ENCODE assay signal across 17 cellular contexts in the genomic region with DNA sequence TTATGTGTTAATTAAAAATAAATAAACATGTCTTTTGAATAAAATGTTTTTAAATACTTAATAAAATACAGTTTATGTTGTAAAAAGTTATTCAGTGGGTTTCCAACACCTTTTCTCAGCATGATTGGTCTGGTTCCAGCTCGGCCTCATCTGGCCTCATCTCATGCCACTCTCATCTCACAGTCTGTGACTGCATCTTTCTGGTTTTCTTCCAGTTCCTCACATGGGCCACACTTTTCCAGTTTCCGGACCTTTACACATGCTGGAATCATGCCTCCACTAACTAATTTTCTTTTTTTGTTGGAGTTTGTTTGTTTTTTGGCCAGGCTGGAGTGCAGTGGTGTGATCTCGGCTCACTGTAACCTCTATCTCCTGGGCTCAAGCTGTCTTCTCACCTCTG.
DNase-seq lines count a peak whose midpoint lies in the region; ATAC-seq, FAIRE-seq and TF ChIP-seq lines count a peak whose summit lies in the region.
"Had no signal": no experiment of that assay in that cellular context is flagged by ENCODE, and none has a peak within 500 bp of the region (broad histone marks: within the 10 kb centered on the region; RNA-seq: fewer than 3 reads in every experiment).

No MANE protein-coding gene starts in this region.

- ATAC-seq in stimulated activated naive B cell treated with anti-CD40 and anti-IgM and Interleukin-4, amounts not matched to agents 10 μg/mL and 1 μg/mL and 100 μg/mL, for 72 hours (replicated peaks) = no peak
- no peak for ATAC-seq in GM18511 (IDR thresholded peaks at IDR 0.05; ENCODE audit: unreplicated experiment)
- ATAC-seq: A549 had no signal

- no peak for FAIRE-seq in small intestine (lab: Jason Lieb, UNC)
- FAIRE-seq: A549, H54 had no signal

- DNase-seq in activated naive CD4-positive, alpha-beta T cell treated with Interleukin-2 at 50 U/mL for 16 hours = no peak
- DNase-seq in HL-60 (ENCODE audit: low read depth in 1 of 2, low spot score in 1 of 2) (no peak), immature natural killer cell (no peak), cerebellar cortex (ENCODE audit: low spot score) (no peak), small intestine (no peak)
- DNase-seq in stimulated activated naive B cell treated with anti-CD40 and anti-IgM and Interleukin-4, amounts not matched to agents 10 μg/mL and 1 μg/mL and 100 μg/mL, for 72 hours = no peak
- DNase-seq: CD4-positive, alpha-beta memory T cell; DMS53; NCI-H1694 treated with DMSO at 0.1 percent for 48 hours; NCI-H510A; SHP77 treated with DMSO at 0.1 percent for 48 hours had no signal

- H3K27me3 ChIP-seq in HL-60 (ENCODE audit: insufficient read depth, poor library complexity, severe bottlenecking) (no peaks in the 10 kb centered on the region), small intestine (ENCODE audit: control insufficient read depth in 2 of 2, insufficient read depth in 2 of 2, low read length in 2 of 2) (no peaks in the 10 kb centered on the region)

- no peaks in the 10 kb centered on the region for H3K36me3 ChIP-seq in small intestine (ENCODE audit: control insufficient read depth in 2 of 2, insufficient read depth in 2 of 2, low read length in 2 of 2)

- H3K4me3 ChIP-seq in HL-60 (replicated peaks; ENCODE audit: insufficient read depth, low read length) = no peak overlapping the region
- H3K4me3 ChIP-seq in small intestine (ENCODE audit: low read depth in 1 of 2, low read length in 2 of 2) = no peak overlapping the region
- H3K4me3 ChIP-seq: A549, SK-N-MC had no signal

- TF ChIP-seq CTCF in HL-60 (IDR thresholded peaks at IDR 0.05; ENCODE audit: insufficient read depth, low read length) = no peak

- peak overlapping the region; percentile 57; the same call in 1 of the 2 replicates for H3K27ac ChIP-seq in HL-60 (replicated peaks)
- H3K27ac ChIP-seq in small intestine (ENCODE audit: low read depth in 1 of 2, low read length in 1 of 2) = no peak overlapping the region
- H3K27ac ChIP-seq: A549, RWPE1 had no signal

- peaks cover 3% of the 10 kb centered on the region for H3K9me3 Mint-ChIP-seq in activated naive CD4-positive, alpha-beta T cell treated with anti-CD3 and anti-CD28 coated beads, Interleukin-2, amount 50 U/mL, for 24 hours
- peaks cover 0 to 2% (median 0%) of the 10 kb centered on the region in 6 donors for H3K9me3 Mint-ChIP-seq in immature natural killer cell
- H3K9me3 Mint-ChIP-seq in stimulated activated naive B cell treated with anti-CD40 and anti-IgM and Interleukin-4, amounts not matched to agents 10 μg/mL and 1 μg/mL and 100 μg/mL, for 72 hours = peaks cover 5 to 9% of the 10 kb centered on the region in 2 donors

- peaks cover 21% of the 10 kb centered on the region for H3K4me1 Mint-ChIP-seq in activated naive CD4-positive, alpha-beta T cell treated with anti-CD3 and anti-CD28 coated beads, Interleukin-2, amount 50 U/mL, for 24 hours
- peaks cover 23 to 26% of the 10 kb centered on the region in 2 donors for H3K4me1 Mint-ChIP-seq in immature natural killer cell
- H3K4me1 Mint-ChIP-seq in stimulated activated naive B cell treated with anti-CD40 and anti-IgM and Interleukin-4, amounts not matched to agents 10 μg/mL and 1 μg/mL and 100 μg/mL, for 72 hours = peaks cover 5 to 7% of the 10 kb centered on the region in 2 donors

- H3K4me1 ChIP-seq in small intestine (ENCODE audit: control insufficient read depth in 2 of 2, insufficient read depth in 1 of 2, low read depth in 1 of 2, low read length in 1 of 2) = no peaks in the 10 kb centered on the region
- H3K4me1 ChIP-seq: A549 had no signal

- H3K9me3 ChIP-seq in small intestine (ENCODE audit: control insufficient read depth, low read depth) = no peaks in the 10 kb centered on the region

- H3K27me3 Mint-ChIP-seq in activated naive CD4-positive, alpha-beta T cell treated with anti-CD3 and anti-CD28 coated beads, Interleukin-2, amount 50 U/mL, for 24 hours = no peaks in the 10 kb centered on the region
- H3K27me3 Mint-ChIP-seq in immature natural killer cell (ENCODE audit: low read depth in 3 of 3) = peaks cover 2 to 8% (median 5%) of the 10 kb centered on the region in 3 donors
- peaks cover 0 to 4% of the 10 kb centered on the region in 2 donors for H3K27me3 Mint-ChIP-seq in stimulated activated naive B cell treated with anti-CD40 and anti-IgM and Interleukin-4, amounts not matched to agents 10 μg/mL and 1 μg/mL and 100 μg/mL, for 72 hours

- WGBS in small intestine, 3 donors = 90 to 91% (median 91%) methylated on average over 3 of the region's 3 CpGs

- peaks cover 9% of the 10 kb centered on the region for H3K36me3 Mint-ChIP-seq in activated naive CD4-positive, alpha-beta T cell treated with anti-CD3 and anti-CD28 coated beads, Interleukin-2, amount 50 U/mL, for 24 hours
- H3K36me3 Mint-ChIP-seq in immature natural killer cell = peaks cover 0 to 3% (median 0%) of the 10 kb centered on the region in 3 donors
- H3K36me3 Mint-ChIP-seq in stimulated activated naive B cell treated with anti-CD40 and anti-IgM and Interleukin-4, amounts not matched to agents 10 μg/mL and 1 μg/mL and 100 μg/mL, for 72 hours = peaks cover 0 to 4% of the 10 kb centered on the region in 2 donors

- H3K27ac Mint-ChIP-seq in activated naive CD4-positive, alpha-beta T cell treated with anti-CD3 and anti-CD28 coated beads, Interleukin-2, amount 50 U/mL, for 24 hours = peak overlapping the region; percentile 38
- H3K27ac Mint-ChIP-seq in immature natural killer cell = peak overlapping the region; percentile 79 to 91 (median 86)
- H3K27ac Mint-ChIP-seq in stimulated activated naive B cell treated with anti-CD40 and anti-IgM and Interleukin-4, amounts not matched to agents 10 μg/mL and 1 μg/mL and 100 μg/mL, for 72 hours = peak overlapping the region; percentile 42

- peak overlapping the region; percentile 27 for H3K4me3 Mint-ChIP-seq in activated naive CD4-positive, alpha-beta T cell treated with anti-CD3 and anti-CD28 coated beads, Interleukin-2, amount 50 U/mL, for 24 hours
- peak overlapping the region; percentile 40 to 80 (median 65) for H3K4me3 Mint-ChIP-seq in immature natural killer cell
- no peak overlapping the region for H3K4me3 Mint-ChIP-seq in stimulated activated naive B cell treated with anti-CD40 and anti-IgM and Interleukin-4, amounts not matched to agents 10 μg/mL and 1 μg/mL and 100 μg/mL, for 72 hours

Comparison
In these comparisons a context has a peak if more than half of its experiments do, and no peak if none do; other contexts are left out.
1. H3K4me3 Mint-ChIP-seq: peak in activated naive CD4-positive, alpha-beta T cell treated with anti-CD3 and anti-CD28 coated beads, Interleukin-2, amount 50 U/mL, for 24 hours (single experiment) and immature natural killer cell (5 of 5); none in stimulated activated naive B cell treated with anti-CD40 and anti-IgM and Interleukin-4, amounts not matched to agents 10 μg/mL and 1 μg/mL and 100 μg/mL, for 72 hours (0 of 2).
2. Peak in every context shown above with its lines, with median percentiles within 50 percentile points of each other: H3K27ac Mint-ChIP-seq.